Comparison of ENCODE assay signal across 8 cellular contexts in genomic region chr17:52011070-52011469, GRCh38.
"Had no signal": no experiment of that assay in that cellular context is flagged by ENCODE, and none has a peak within 500 bp of the region (broad histone marks: within the 10 kb centered on the region; RNA-seq: fewer than 3 reads in every experiment).

No MANE protein-coding gene starts in this region.

- H3K4me3 ChIP-seq: GM12878 had no signal

- ATAC-seq: GM12878 had no signal

- DNase-seq: GDM1, GF-D8 had no signal

- FAIRE-seq: G401.6, GM12878, GM12891, GM12892, GM18507, GM19239 had no signal
